13 cellular contexts compared by ENCODE assay signal in genomic region chr16:58123896-58124600, GRCh38. TPM values are rescaled to one million over a fixed set of nuclear protein-coding genes. Genes with fewer than 3 reads are reported as not detected.
A peak's percentile ranks its signal among the peaks of the same experiment; 100 is the strongest.
DNase-seq lines count a peak whose midpoint lies in the region; ATAC-seq, FAIRE-seq and TF ChIP-seq lines count a peak whose summit lies in the region.
"Had no signal": no experiment of that assay in that cellular context is flagged by ENCODE, and none has a peak within 500 bp of the region (broad histone marks: within the 10 kb centered on the region; RNA-seq: fewer than 3 reads in every experiment).

No MANE protein-coding gene starts in this region.

- FAIRE-seq in astrocyte (lab: Jason Lieb, UNC), result no peak
- FAIRE-seq: H54 had no signal

- ATAC-seq in naive thymus-derived CD4-positive, alpha-beta T cell, result no peak
- ATAC-seq in HG03108 (IDR thresholded peaks at IDR 0.05; ENCODE audit: unreplicated experiment), result no peak
- ATAC-seq in GM21528 (IDR thresholded peaks at IDR 0.05; ENCODE audit: low FRiP score, unreplicated experiment), result no peak
- ATAC-seq: Panc1 had no signal

- H3K36me3 Mint-ChIP-seq in CD4-positive, alpha-beta memory T cell, result peaks cover 0 to 10% of the 10 kb centered on the region in 2 donors
- H3K36me3 Mint-ChIP-seq in astrocyte (ENCODE audit: low read depth, unreplicated experiment), result no peaks in the 10 kb centered on the region
- H3K36me3 Mint-ChIP-seq in naive thymus-derived CD4-positive, alpha-beta T cell, result no peaks in the 10 kb centered on the region

- H3K27ac ChIP-seq in CD4-positive, alpha-beta memory T cell (ENCODE audit: low read depth, low read length), result no peak overlapping the region
- H3K27ac ChIP-seq in astrocyte (ENCODE audit: low read depth, low read length), result no peak overlapping the region
- peak overlapping the region; percentile 19 for H3K27ac ChIP-seq in naive thymus-derived CD4-positive, alpha-beta T cell (ENCODE audit: low read depth, low read length)
- H3K27ac ChIP-seq: brain microvascular endothelial cell had no signal

- peaks cover 64% of the 10 kb centered on the region for H3K4me1 ChIP-seq in CD4-positive, alpha-beta memory T cell (ENCODE audit: insufficient read depth, low read length)
- H3K4me1 ChIP-seq in astrocyte (ENCODE audit: insufficient read depth, low read length), result peaks cover 36% of the 10 kb centered on the region
- H3K4me1 ChIP-seq in naive thymus-derived CD4-positive, alpha-beta T cell (ENCODE audit: control insufficient read depth in 2 of 2, insufficient read depth in 2 of 2, low read length in 2 of 2), result peaks cover 27 to 29% of the 10 kb centered on the region in 2 donors

- H3K27ac Mint-ChIP-seq in CD4-positive, alpha-beta memory T cell, result peak overlapping the region in 6 of 7 donors; percentile 19 to 80 (median 46)
- no peak overlapping the region for H3K27ac Mint-ChIP-seq in astrocyte (ENCODE audit: unreplicated experiment)
- H3K27ac Mint-ChIP-seq in naive thymus-derived CD4-positive, alpha-beta T cell, result peak overlapping the region in 8 of 9 donors; percentile 38 to 74 (median 56)

- peaks cover 86% of the 10 kb centered on the region for H3K79me2 ChIP-seq in astrocyte (ENCODE audit: insufficient read depth, low read length)

- intact Hi-C loops in CD4-positive, alpha-beta memory T cell (cut with micrococcal nuclease), result no loop called here
- intact Hi-C loops in naive thymus-derived CD4-positive, alpha-beta T cell (cut with micrococcal nuclease), result loop anchor here in 1 of 2 donors (10.0 kb wide), 1 partner anchor 391 kb away; the partner anchor contains the start of gene SETD6

- DNase-seq in CD4-positive, alpha-beta memory T cell, result no peak
- DNase-seq in KBM-7, result peak; percentile 9
- no peak for DNase-seq in astrocyte (ENCODE audit: low read depth)
- DNase-seq in naive thymus-derived CD4-positive, alpha-beta T cell, result no peak
- DNase-seq in NCI-H1417 treated with DMSO at 0.1 percent for 48 hours (lab: John Stamatoyannopoulos, UW), result no peak
- DNase-seq in stimulated activated CD4-positive, alpha-beta T cell treated with anti-CD3 and anti-CD28 coated beads, Interleukin-1b, Interleukin-23, amount 100 ng/mL, for 48 hours, result no peak
- DNase-seq: NCI-H2029, T-helper 9 cell had no signal

- H3K4me2 ChIP-seq in astrocyte (ENCODE audit: low read length), result peak overlapping the region; percentile 0

- no peaks in the 10 kb centered on the region for H3K36me3 ChIP-seq in CD4-positive, alpha-beta memory T cell (ENCODE audit: insufficient read depth, low read length)
- H3K36me3 ChIP-seq in astrocyte (ENCODE audit: insufficient read depth, low read length), result no peaks in the 10 kb centered on the region
- H3K36me3 ChIP-seq in naive thymus-derived CD4-positive, alpha-beta T cell (ENCODE audit: control insufficient read depth in 2 of 3, insufficient read depth in 3 of 3, low read length in 3 of 3), result peaks cover 0 to 2% (median 0%) of the 10 kb centered on the region in 3 experiments
- H3K36me3 ChIP-seq: brain microvascular endothelial cell had no signal

- CTCF ChIA-PET in CD4-positive, alpha-beta memory T cell (lab: Charles Lee; ENCODE audit: partially characterized antibody), result interaction anchor here (1.0 kb wide), 1 partner anchor 26 kb away, joined by 3 read pairs; no protein-coding TSS in a partner anchor
- CTCF ChIA-PET in naive thymus-derived CD4-positive, alpha-beta T cell (lab: Charles Lee), result interaction anchor here (0.6 kb wide), 1 partner anchor 1768 kb away, joined by 3 read pairs; no protein-coding TSS in a partner anchor

- POLR2A ChIA-PET in CD4-positive, alpha-beta memory T cell (lab: Charles Lee; ENCODE audit: partially characterized antibody), result no interaction called here
- POLR2A ChIA-PET in naive thymus-derived CD4-positive, alpha-beta T cell (lab: Charles Lee), result no interaction called here

- H3K9ac ChIP-seq in astrocyte (ENCODE audit: low read length), result no peak overlapping the region

- H3K9me3 Mint-ChIP-seq in CD4-positive, alpha-beta memory T cell, result no peaks in the 10 kb centered on the region
- H3K9me3 Mint-ChIP-seq in astrocyte (ENCODE audit: unreplicated experiment), result no peaks in the 10 kb centered on the region
- peaks cover 0 to 5% (median 0%) of the 10 kb centered on the region in 11 donors for H3K9me3 Mint-ChIP-seq in naive thymus-derived CD4-positive, alpha-beta T cell

- peaks cover 54 to 81% (median 66%) of the 10 kb centered on the region in 4 donors for H3K4me1 Mint-ChIP-seq in CD4-positive, alpha-beta memory T cell
- peaks cover 51% of the 10 kb centered on the region for H3K4me1 Mint-ChIP-seq in astrocyte (ENCODE audit: low read depth, unreplicated experiment)
- H3K4me1 Mint-ChIP-seq in naive thymus-derived CD4-positive, alpha-beta T cell, result peaks cover 52 to 80% (median 75%) of the 10 kb centered on the region in 7 donors

- H3K9me3 ChIP-seq in CD4-positive, alpha-beta memory T cell (ENCODE audit: control insufficient read depth in 1 of 2, low read length in 2 of 2), result no peaks in the 10 kb centered on the region
- H3K9me3 ChIP-seq in astrocyte (ENCODE audit: insufficient read depth, low read depth, low read length), result no peaks in the 10 kb centered on the region
- H3K9me3 ChIP-seq in naive thymus-derived CD4-positive, alpha-beta T cell (ENCODE audit: control insufficient read depth in 2 of 3, low read length in 3 of 3), result no peaks in the 10 kb centered on the region

- peak overlapping the region in 2 of 8 donors; percentile 26 to 43 for H3K4me3 Mint-ChIP-seq in CD4-positive, alpha-beta memory T cell
- H3K4me3 Mint-ChIP-seq in astrocyte (ENCODE audit: unreplicated experiment), result no peak overlapping the region
- peak overlapping the region in 3 of 10 donors; percentile 12 to 26 (median 13) for H3K4me3 Mint-ChIP-seq in naive thymus-derived CD4-positive, alpha-beta T cell

- peaks cover 87% of the 10 kb centered on the region for H4K20me1 ChIP-seq in astrocyte (ENCODE audit: insufficient read depth, low read length)

- no peak overlapping the region for H2AFZ ChIP-seq in astrocyte (ENCODE audit: low read depth, low read length)

- H3K27me3 Mint-ChIP-seq in CD4-positive, alpha-beta memory T cell, result no peaks in the 10 kb centered on the region
- H3K27me3 Mint-ChIP-seq in astrocyte (ENCODE audit: low read depth, unreplicated experiment), result no peaks in the 10 kb centered on the region
- H3K27me3 Mint-ChIP-seq in naive thymus-derived CD4-positive, alpha-beta T cell, result no peaks in the 10 kb centered on the region

- no peaks in the 10 kb centered on the region for H3K27me3 ChIP-seq in CD4-positive, alpha-beta memory T cell (ENCODE audit: insufficient read depth, low read length)
- H3K27me3 ChIP-seq in astrocyte (ENCODE audit: insufficient read depth, low read length), result no peaks in the 10 kb centered on the region
- H3K27me3 ChIP-seq in naive thymus-derived CD4-positive, alpha-beta T cell (ENCODE audit: control insufficient read depth in 2 of 2, insufficient read depth in 2 of 2, low read length in 2 of 2), result no peaks in the 10 kb centered on the region
- H3K27me3 ChIP-seq: brain microvascular endothelial cell had no signal

- in situ Hi-C loops in KBM-7 (cut with MboI; ENCODE audit: low pct_unique_long_range_greater_than_20kb, low sequenced_read_pairs), result no loop called here

- no peak for TF ChIP-seq CTCF in astrocyte (IDR thresholded peaks at IDR 0.05; ENCODE audit: insufficient read depth, low read depth, low read length)

- H3K4me3 ChIP-seq in CD4-positive, alpha-beta memory T cell (ENCODE audit: low read length in 2 of 2), result no peak overlapping the region
- H3K4me3 ChIP-seq in astrocyte (ENCODE audit: insufficient read depth, low read depth, low read length), result no peak overlapping the region
- no peak overlapping the region for H3K4me3 ChIP-seq in naive thymus-derived CD4-positive, alpha-beta T cell (ENCODE audit: low read length)

RNA-seq across cellular contexts. Expression of gene CFAP20, which starts 5.1 kb away (rescaled TPM):
- 10 to 100 TPM; 25.4 to 26.3 TPM for total RNA-seq in CD4-positive, alpha-beta memory T cell
- 10 to 100 TPM; 35.7 to 54.0 TPM for polyA plus RNA-seq in CD4-positive, alpha-beta memory T cell
- total RNA-seq in astrocyte, result 40.1 and 43.6 TPM in 2 replicates
- 100 to 1,000 TPM in 2 of 5 experiments, 10 to 100 TPM in 3; 28.2 to 165 (median 40.7) TPM for total RNA-seq in naive thymus-derived CD4-positive, alpha-beta T cell
- polyA plus RNA-seq in naive thymus-derived CD4-positive, alpha-beta T cell, result 10 to 100 TPM; 30.3 to 39.1 TPM
